ENCODE assay signal across 8 cellular contexts in genomic region chr5:174793684-174794328, GRCh38.
DNase-seq lines count a peak whose midpoint lies in the region; ATAC-seq and TF ChIP-seq lines count a peak whose summit lies in the region.

No MANE protein-coding gene starts in this region.

- ATAC-seq in GM18502 (IDR thresholded peaks at IDR 0.05; ENCODE audit: poor library complexity, unreplicated experiment) = peak; percentile 79
- ATAC-seq in right cardiac atrium = peak; percentile 52 to 74
- ATAC-seq in GM21423 (IDR thresholded peaks at IDR 0.05; ENCODE audit: unreplicated experiment) = no peak

- H3K9me3 ChIP-seq in right cardiac atrium (ENCODE audit: control insufficient read depth, low read length) = no peaks in the 10 kb centered on the region

- peak; percentile 32 for DNase-seq in AG09319 (ENCODE audit: extremely low read depth, low read depth)
- DNase-seq in HT1080 (ENCODE audit: low read depth) = peak; percentile 42
- peak; percentile 33 for DNase-seq in SKM-1 (lab: John Stamatoyannopoulos, UW; ENCODE audit: unreplicated experiment)
- DNase-seq in amniotic epithelial cell (ENCODE audit: low read depth) = peak; percentile 4
- peak; percentile 46 to 77 (median 74) for DNase-seq in right cardiac atrium
- no peak for DNase-seq in retinal pigment epithelial cell (ENCODE audit: low read depth)

- no peaks in the 10 kb centered on the region for H3K27me3 ChIP-seq in right cardiac atrium (ENCODE audit: control insufficient read depth, insufficient read depth)

- intact Hi-C loops in right cardiac atrium (cut with DNase I) = loop anchor here in 3 of 4 donors (1.0 to 10.0 kb wide), 4 partner anchors 372 to 469 kb away; no protein-coding TSS in a partner anchor

- no peaks in the 10 kb centered on the region for H3K4me1 ChIP-seq in right cardiac atrium (ENCODE audit: control insufficient read depth, insufficient read depth, low read length)

- WGBS in right cardiac atrium = 2% methylated on average over 31 of the region's 31 CpGs

- TF ChIP-seq CTCF in AG09319 (IDR thresholded peaks at IDR 0.05; ENCODE audit: low read depth, low read length) = peak; percentile 87
- TF ChIP-seq CTCF in retinal pigment epithelial cell (conservative IDR thresholded peaks at IDR 0.05; ENCODE audit: low read depth, low read length) = peak; percentile 92

- H3K4me3 ChIP-seq in right cardiac atrium (ENCODE audit: low read length) (no peak overlapping the region), retinal pigment epithelial cell (ENCODE audit: low read length) (no peak overlapping the region)

- H3K27ac ChIP-seq in right cardiac atrium (ENCODE audit: low read length) = no peak overlapping the region
